In the genomic region with DNA sequence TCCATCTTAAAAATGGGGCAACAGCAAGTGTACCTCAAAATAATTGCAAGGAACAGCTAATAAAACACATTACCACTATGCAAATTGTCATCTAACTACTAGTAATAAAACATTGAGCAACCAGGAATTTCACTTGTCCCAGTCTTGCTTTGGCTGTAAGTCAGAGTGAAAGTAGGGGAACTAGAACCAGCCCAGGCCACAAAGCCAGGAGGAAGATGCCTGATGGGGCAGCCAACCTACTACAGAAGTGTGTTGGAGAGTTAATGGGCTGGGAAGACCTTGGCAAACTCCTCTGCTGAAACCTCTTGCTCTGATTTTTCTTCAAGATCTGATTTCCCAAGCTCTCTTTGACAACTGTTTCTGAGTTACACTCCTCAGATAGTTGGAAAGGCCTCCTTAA, we compare ENCODE assay signal across 18 cellular contexts. TPM values are rescaled to one million over a fixed set of nuclear protein-coding genes. Genes with fewer than 3 reads are reported as not detected.
DNase-seq lines count a peak whose midpoint lies in the region; ATAC-seq and TF ChIP-seq lines count a peak whose summit lies in the region.
"Had no signal": no experiment of that assay in that cellular context is flagged by ENCODE, and none has a peak within 500 bp of the region (broad histone marks: within the 10 kb centered on the region; RNA-seq: fewer than 3 reads in every experiment).

No MANE protein-coding gene starts in this region.

- no peak for TF ChIP-seq CTCF in gastroesophageal sphincter (IDR thresholded peaks at IDR 0.05)

- DNase-seq in NOMO-1 (lab: John Stamatoyannopoulos, UW; ENCODE audit: unreplicated experiment in 2 of 2), result peak; percentile 37 to 40
- DNase-seq in NOMO-1 treated with dmso at 0.1 percent for 144 hours (lab: John Stamatoyannopoulos, UW; ENCODE audit: unreplicated experiment), result no peak
- DNase-seq in renal cortical epithelial cell (ENCODE audit: low read depth), result peak; percentile 41
- DNase-seq in aorta, result no peak
- no peak for DNase-seq in T-helper 2 cell treated with Interferon-gamma antibody and Interleukin-4, amounts not matched to agents 5 μg/mL and 100 μg/mL, for 36 hours (ENCODE audit: low spot score)
- DNase-seq in naive thymus-derived CD4-positive, alpha-beta T cell, result no peak
- no peak for DNase-seq in natural killer cell treated with Interleukin-12 subunit alpha and Interleukin-12 subunit beta and Interleukin-15 and Interleukin-18, amount 100 ng/mL, for 72 hours (ENCODE audit: low spot score)
- DNase-seq: AML-193; CD4-positive, alpha-beta memory T cell; DMS153; DMS79; GDM1; H9 had no signal

- peaks cover 1% of the 10 kb centered on the region for H3K27me3 Mint-ChIP-seq in T-helper 2 cell treated with Interferon-gamma antibody and Interleukin-4, amounts not matched to agents 5 μg/mL and 100 μg/mL, for 36 hours (ENCODE audit: low read depth)
- H3K27me3 Mint-ChIP-seq in naive thymus-derived CD4-positive, alpha-beta T cell, result peaks cover 0 to 4% (median 0%) of the 10 kb centered on the region in 5 donors
- no peaks in the 10 kb centered on the region for H3K27me3 Mint-ChIP-seq in natural killer cell treated with Interleukin-12 subunit alpha and Interleukin-12 subunit beta and Interleukin-15 and Interleukin-18, amount 100 ng/mL, for 72 hours
- H3K27me3 Mint-ChIP-seq: CD4-positive, alpha-beta memory T cell had no signal

- TF ChIP-seq EP300 in gastroesophageal sphincter (IDR thresholded peaks at IDR 0.05), result no peak

- no peak overlapping the region for H3K4me3 Mint-ChIP-seq in T-helper 2 cell treated with Interferon-gamma antibody and Interleukin-4, amounts not matched to agents 5 μg/mL and 100 μg/mL, for 36 hours
- no peak overlapping the region for H3K4me3 Mint-ChIP-seq in naive thymus-derived CD4-positive, alpha-beta T cell
- H3K4me3 Mint-ChIP-seq in natural killer cell treated with Interleukin-12 subunit alpha and Interleukin-12 subunit beta and Interleukin-15 and Interleukin-18, amount 100 ng/mL, for 72 hours, result no peak overlapping the region
- H3K4me3 Mint-ChIP-seq: CD4-positive, alpha-beta memory T cell; H9 had no signal

- H3K4me1 ChIP-seq in gastroesophageal sphincter (no peaks in the 10 kb centered on the region), aorta (ENCODE audit: control insufficient read depth in 1 of 2, insufficient read depth in 2 of 2, low read length in 2 of 2) (no peaks in the 10 kb centered on the region)
- no peaks in the 10 kb centered on the region for H3K4me1 ChIP-seq in naive thymus-derived CD4-positive, alpha-beta T cell (ENCODE audit: control insufficient read depth in 2 of 2, insufficient read depth in 2 of 2, low read length in 2 of 2)
- H3K4me1 ChIP-seq: A549 had no signal

- no peak for TF ChIP-seq POLR2A in gastroesophageal sphincter (IDR thresholded peaks at IDR 0.05)

- ATAC-seq in gastroesophageal sphincter (peak; percentile 73), aorta (ENCODE audit: low FRiP score) (peak; percentile 46)
- ATAC-seq in naive thymus-derived CD4-positive, alpha-beta T cell, result no peak
- no peak for ATAC-seq in natural killer cell treated with Interleukin-12 subunit alpha and Interleukin-12 subunit beta and Interleukin-15 and Interleukin-18, amount 100 ng/mL, for 72 hours
- ATAC-seq: A549, HepG2 had no signal

- H3K4me3 ChIP-seq in gastroesophageal sphincter (no peak overlapping the region), aorta (ENCODE audit: low read length in 2 of 2) (no peak overlapping the region)
- H3K4me3 ChIP-seq in naive thymus-derived CD4-positive, alpha-beta T cell (ENCODE audit: low read length), result no peak overlapping the region
- H3K4me3 ChIP-seq: A549 had no signal

- H3K4me1 Mint-ChIP-seq in T-helper 2 cell treated with Interferon-gamma antibody and Interleukin-4, amounts not matched to agents 5 μg/mL and 100 μg/mL, for 36 hours (ENCODE audit: low read depth), result peaks cover 6% of the 10 kb centered on the region
- H3K4me1 Mint-ChIP-seq in naive thymus-derived CD4-positive, alpha-beta T cell, result peaks cover 0 to 11% (median 6%) of the 10 kb centered on the region in 7 donors
- peaks cover 13 to 18% of the 10 kb centered on the region in 2 donors for H3K4me1 Mint-ChIP-seq in natural killer cell treated with Interleukin-12 subunit alpha and Interleukin-12 subunit beta and Interleukin-15 and Interleukin-18, amount 100 ng/mL, for 72 hours (ENCODE audit: low read depth in 2 of 2)

- H3K9me3 Mint-ChIP-seq in T-helper 2 cell treated with Interferon-gamma antibody and Interleukin-4, amounts not matched to agents 5 μg/mL and 100 μg/mL, for 36 hours, result no peaks in the 10 kb centered on the region
- peaks cover 0 to 5% (median 0%) of the 10 kb centered on the region in 11 donors for H3K9me3 Mint-ChIP-seq in naive thymus-derived CD4-positive, alpha-beta T cell
- H3K9me3 Mint-ChIP-seq in natural killer cell treated with Interleukin-12 subunit alpha and Interleukin-12 subunit beta and Interleukin-15 and Interleukin-18, amount 100 ng/mL, for 72 hours, result no peaks in the 10 kb centered on the region

- H3K9me3 ChIP-seq in gastroesophageal sphincter, result peaks cover 0 to 8% (median 0%) of the 10 kb centered on the region in 3 donors
- no peaks in the 10 kb centered on the region for H3K9me3 ChIP-seq in aorta (ENCODE audit: control insufficient read depth, low read length)
- H3K9me3 ChIP-seq in naive thymus-derived CD4-positive, alpha-beta T cell (ENCODE audit: control insufficient read depth in 2 of 3, low read length in 3 of 3), result no peaks in the 10 kb centered on the region
- H3K9me3 ChIP-seq: A549 had no signal

- H3K27ac ChIP-seq in gastroesophageal sphincter (peak overlapping the region in 1 of 4 donors; percentile 16), aorta (ENCODE audit: low read depth in 1 of 2, low read length in 2 of 2) (no peak overlapping the region)
- no peak overlapping the region for H3K27ac ChIP-seq in naive thymus-derived CD4-positive, alpha-beta T cell (ENCODE audit: low read depth, low read length)
- H3K27ac ChIP-seq: 22Rv1, A549, C4-2B had no signal

- H3K27me3 ChIP-seq in gastroesophageal sphincter (no peaks in the 10 kb centered on the region), aorta (ENCODE audit: control insufficient read depth in 1 of 2, insufficient read depth in 2 of 2, low read length in 1 of 2) (no peaks in the 10 kb centered on the region)
- no peaks in the 10 kb centered on the region for H3K27me3 ChIP-seq in naive thymus-derived CD4-positive, alpha-beta T cell (ENCODE audit: control insufficient read depth in 2 of 2, insufficient read depth in 2 of 2, low read length in 2 of 2)

- intact Hi-C loops in aorta (cut with DNase I), result no loop called here
- intact Hi-C loops in naive thymus-derived CD4-positive, alpha-beta T cell (cut with micrococcal nuclease), result no loop called here

- CTCF ChIA-PET in naive thymus-derived CD4-positive, alpha-beta T cell (lab: Charles Lee), result no interaction called here

- no peak overlapping the region for H3K27ac Mint-ChIP-seq in T-helper 2 cell treated with Interferon-gamma antibody and Interleukin-4, amounts not matched to agents 5 μg/mL and 100 μg/mL, for 36 hours
- H3K27ac Mint-ChIP-seq in naive thymus-derived CD4-positive, alpha-beta T cell, result no peak overlapping the region
- peak overlapping the region in 1 of 2 donors; percentile 17 for H3K27ac Mint-ChIP-seq in natural killer cell treated with Interleukin-12 subunit alpha and Interleukin-12 subunit beta and Interleukin-15 and Interleukin-18, amount 100 ng/mL, for 72 hours
- H3K27ac Mint-ChIP-seq: CD4-positive, alpha-beta memory T cell; H9 had no signal

- POLR2A ChIA-PET in naive thymus-derived CD4-positive, alpha-beta T cell (lab: Charles Lee), result interaction anchor here (0.6 kb wide), 1 partner anchor 89 kb away, joined by 3 read pairs; no protein-coding TSS in a partner anchor

- H3K36me3 ChIP-seq in gastroesophageal sphincter (no peaks in the 10 kb centered on the region), aorta (ENCODE audit: control insufficient read depth in 1 of 2, insufficient read depth in 2 of 2, low read length in 1 of 2) (no peaks in the 10 kb centered on the region)
- no peaks in the 10 kb centered on the region for H3K36me3 ChIP-seq in naive thymus-derived CD4-positive, alpha-beta T cell (ENCODE audit: control insufficient read depth in 2 of 3, insufficient read depth in 3 of 3, low read length in 3 of 3)

- H3K36me3 Mint-ChIP-seq in T-helper 2 cell treated with Interferon-gamma antibody and Interleukin-4, amounts not matched to agents 5 μg/mL and 100 μg/mL, for 36 hours (ENCODE audit: low read depth), result no peaks in the 10 kb centered on the region
- H3K36me3 Mint-ChIP-seq in naive thymus-derived CD4-positive, alpha-beta T cell, result peaks cover 0 to 5% (median 0%) of the 10 kb centered on the region in 5 donors
- H3K36me3 Mint-ChIP-seq in natural killer cell treated with Interleukin-12 subunit alpha and Interleukin-12 subunit beta and Interleukin-15 and Interleukin-18, amount 100 ng/mL, for 72 hours, result no peaks in the 10 kb centered on the region
- H3K36me3 Mint-ChIP-seq: CD4-positive, alpha-beta memory T cell had no signal

RNA-seq across cellular contexts. Expression of a gene that starts 40.2 kb away (rescaled TPM):
- total RNA-seq in gastroesophageal sphincter, result 1,000 to 10,000 TPM; 1,243 to 2,297 (median 2,164) TPM
- 83.2 and 95.5 TPM in 2 replicates for total RNA-seq in renal cortical epithelial cell
- total RNA-seq in aorta, result 1,000 to 10,000 TPM in 1 of 2 donors, 100 to 1,000 TPM in 1; 995 to 2,536 TPM
- 10 to 100 TPM; 37.7 to 58.8 TPM for polyA plus RNA-seq in aorta
- total RNA-seq in naive thymus-derived CD4-positive, alpha-beta T cell, result 10 to 100 TPM; 12.5 to 95.2 (median 52.3) TPM
- polyA plus RNA-seq in naive thymus-derived CD4-positive, alpha-beta T cell, result 10 to 100 TPM; 10.3 to 12.1 TPM
- 10 to 100 TPM; 52.7 to 56.7 TPM for total RNA-seq in natural killer cell treated with Interleukin-12 subunit alpha and Interleukin-12 subunit beta and Interleukin-15 and Interleukin-18, amount 100 ng/mL, for 72 hours

Comparison
In these comparisons a context has a peak if more than half of its experiments do, and no peak if none do; other contexts are left out.
1. DNase-seq: peak in NOMO-1 (2 of 2) and renal cortical epithelial cell (single experiment); none in NOMO-1 treated with dmso at 0.1 percent for 144 hours (single experiment), aorta (0 of 2), T-helper 2 cell treated with Interferon-gamma antibody and Interleukin-4, amounts not matched to agents 5 μg/mL and 100 μg/mL, for 36 hours (single experiment), naive thymus-derived CD4-positive, alpha-beta T cell (0 of 9) and natural killer cell treated with Interleukin-12 subunit alpha and Interleukin-12 subunit beta and Interleukin-15 and Interleukin-18, amount 100 ng/mL, for 72 hours (single experiment).
2. ATAC-seq: peak in gastroesophageal sphincter (single experiment) and aorta (single experiment); none in naive thymus-derived CD4-positive, alpha-beta T cell (single experiment) and natural killer cell treated with Interleukin-12 subunit alpha and Interleukin-12 subunit beta and Interleukin-15 and Interleukin-18, amount 100 ng/mL, for 72 hours (0 of 2).
3. RNA of a gene that starts 40.2 kb away (total RNA-seq): 995 to 2,536 TPM in aorta and 1,243 to 2,297 TPM in gastroesophageal sphincter; 83.2 to 95.5 TPM in renal cortical epithelial cell, 52.7 to 56.7 TPM in natural killer cell treated with Interleukin-12 subunit alpha and Interleukin-12 subunit beta and Interleukin-15 and Interleukin-18, amount 100 ng/mL, for 72 hours and 12.5 to 95.2 TPM in naive thymus-derived CD4-positive, alpha-beta T cell; every median in the first group is over 10 times any median in the second.